18 cellular contexts compared by ENCODE assay signal in genomic region chr7:77571791-77572190, GRCh38.
"Had no signal": no experiment of that assay in that cellular context is flagged by ENCODE, and none has a peak within 500 bp of the region (broad histone marks: within the 10 kb centered on the region; RNA-seq: fewer than 3 reads in every experiment).

No MANE protein-coding gene starts in this region.

- H3K27ac Mint-ChIP-seq: activated naive CD4-positive, alpha-beta T cell treated with anti-CD3 and anti-CD28 coated beads for 36 hours; stimulated activated effector memory CD8-positive, alpha-beta T cell treated with anti-CD3 and anti-CD28 coated beads, Interleukin-12 subunit alpha, Interleukin-12 subunit beta, amount 100 ng/mL, for 72 hours had no signal

- H3K27me3 Mint-ChIP-seq: brain; central memory CD8-positive, alpha-beta T cell; naive B cell had no signal

- H3K4me1 Mint-ChIP-seq: stimulated activated effector memory CD8-positive, alpha-beta T cell treated with anti-CD3 and anti-CD28 coated beads, Interleukin-12 subunit alpha, Interleukin-12 subunit beta, amount 100 ng/mL, for 72 hours had no signal

- H3K4me3 Mint-ChIP-seq: activated naive CD4-positive, alpha-beta T cell treated with anti-CD3 and anti-CD28 coated beads for 36 hours; activated T-cell treated with anti-CD3 and anti-CD28 coated beads, Interleukin-2, amount 50 U/mL, for 4 hours; brain; central memory CD8-positive, alpha-beta T cell; naive B cell; stimulated activated effector memory CD8-positive, alpha-beta T cell treated with anti-CD3 and anti-CD28 coated beads, Interleukin-12 subunit alpha, Interleukin-12 subunit beta, amount 100 ng/mL, for 72 hours had no signal

- DNase-seq: activated CD4-positive, alpha-beta T cell treated with anti-CD3 and anti-CD28 coated beads, Interleukin-2, amount 50 U/mL, for 1 hour; activated CD8-positive, alpha-beta memory T cell treated with anti-CD3 and anti-CD28 coated beads, Interleukin-2, amount 50 U/mL, for 4 hours; activated naive CD4-positive, alpha-beta T cell treated with anti-CD3 and anti-CD28 coated beads for 36 hours; activated T-cell treated with anti-CD3 and anti-CD28 coated beads, Interleukin-2, amount 50 U/mL, for 4 hours; cortex of kidney; effector memory CD4-positive, alpha-beta T cell; esophagus squamous epithelium; mesenchymal stem cell; mucosa of descending colon; naive B cell; stimulated activated CD4-positive, alpha-beta T cell treated with anti-CD3 and anti-CD28 coated beads, Interleukin-4, amount 100 ng/mL, for 24 hours; stomach; T-helper 9 cell had no signal

- H3K9me3 Mint-ChIP-seq: activated naive CD4-positive, alpha-beta T cell treated with anti-CD3 and anti-CD28 coated beads for 36 hours; activated T-cell treated with anti-CD3 and anti-CD28 coated beads, Interleukin-2, amount 50 U/mL, for 4 hours; brain; central memory CD8-positive, alpha-beta T cell; naive B cell; stimulated activated effector memory CD8-positive, alpha-beta T cell treated with anti-CD3 and anti-CD28 coated beads, Interleukin-12 subunit alpha, Interleukin-12 subunit beta, amount 100 ng/mL, for 72 hours had no signal

- ATAC-seq: activated CD4-positive, CD25-positive, alpha-beta regulatory T cell treated with anti-CD3 and anti-CD28 coated beads, Interleukin-2, amount 50 U/mL, for 24 hours; activated T-cell treated with anti-CD3 and anti-CD28 coated beads, Interleukin-2, amount 50 U/mL, for 4 hours; mucosa of descending colon; sciatic nerve; stimulated activated effector memory CD8-positive, alpha-beta T cell treated with anti-CD3 and anti-CD28 coated beads, Interleukin-12 subunit alpha, Interleukin-12 subunit beta, amount 100 ng/mL, for 72 hours had no signal
